Comparison of ENCODE assay signal across 10 cellular contexts in genomic region chr10:109996766-109997171, GRCh38. TPM values are rescaled to one million over a fixed set of nuclear protein-coding genes. Genes with fewer than 3 reads are reported as not detected.
DNase-seq lines count a peak whose midpoint lies in the region; ATAC-seq, FAIRE-seq and TF ChIP-seq lines count a peak whose summit lies in the region.
"Had no signal": no experiment of that assay in that cellular context is flagged by ENCODE, and none has a peak within 500 bp of the region (broad histone marks: within the 10 kb centered on the region; RNA-seq: fewer than 3 reads in every experiment).

No MANE protein-coding gene starts in this region.

- H3K4me3 Mint-ChIP-seq in Caco-2 (ENCODE audit: unreplicated experiment) (peak overlapping the region; percentile 73), glutamatergic neuron (ENCODE audit: unreplicated experiment) (no peak overlapping the region)
- H3K4me3 Mint-ChIP-seq in activated CD4-positive, alpha-beta T cell treated with anti-CD3 and anti-CD28 coated beads, Interleukin-2, amount 10 ng/mL, durations not matched to agents 24 days and 14 days = no peak overlapping the region
- H3K4me3 Mint-ChIP-seq: central memory CD8-positive, alpha-beta T cell had no signal

- intact Hi-C loops in Caco-2 (cut with micrococcal nuclease; ENCODE audit: unreplicated experiment) = loop anchor here (10.0 kb wide), 1 partner anchor 1402 kb away; no protein-coding TSS in a partner anchor
- intact Hi-C loops in activated CD4-positive, alpha-beta T cell treated with anti-CD3 and anti-CD28 coated beads, Interleukin-2, amount 10 ng/mL, durations not matched to agents 24 days and 14 days (cut with micrococcal nuclease) = loop anchor here (5.0 kb wide), 1 partner anchor 64 kb away; no protein-coding TSS in a partner anchor

- H3K4me1 ChIP-seq in Caco-2 (peaks cover 95% of the 10 kb centered on the region), hepatocyte (ENCODE audit: insufficient read depth) (peaks cover 45% of the 10 kb centered on the region)

- no peaks in the 10 kb centered on the region for H3K9me2 ChIP-seq in hepatocyte (replicated peaks; ENCODE audit: insufficient read depth)

- H3K36me3 ChIP-seq in Caco-2 (ENCODE audit: control insufficient read depth, insufficient read depth, low read length) (no peaks in the 10 kb centered on the region), hepatocyte (replicated peaks; ENCODE audit: insufficient read depth, low read depth) (no peaks in the 10 kb centered on the region)

- H3K27me3 Mint-ChIP-seq in Caco-2 (ENCODE audit: insufficient read depth, unreplicated experiment) (no peaks in the 10 kb centered on the region), glutamatergic neuron (ENCODE audit: unreplicated experiment) (peaks cover 5% of the 10 kb centered on the region)
- peaks cover 4% of the 10 kb centered on the region for H3K27me3 Mint-ChIP-seq in activated CD4-positive, alpha-beta T cell treated with anti-CD3 and anti-CD28 coated beads, Interleukin-2, amount 10 ng/mL, durations not matched to agents 24 days and 14 days
- H3K27me3 Mint-ChIP-seq: central memory CD8-positive, alpha-beta T cell had no signal

- 46% methylated on average over 3 of the region's 3 CpGs for WGBS in hepatocyte (ENCODE audit: low lambda C conversion rate, missing lambda C conversion rate)

- H3K9me3 ChIP-seq in Caco-2 (peaks cover 4% of the 10 kb centered on the region), hepatocyte (ENCODE audit: low read depth) (no peaks in the 10 kb centered on the region)

- TF ChIP-seq CTCF in Caco-2 (IDR thresholded peaks at IDR 0.05; ENCODE audit: insufficient read depth in 1 of 2, low read depth in 1 of 2, low read length in 1 of 2, severe bottlenecking in 1 of 2, unreplicated experiment in 1 of 2) (no peak), hepatocyte (IDR thresholded peaks at IDR 0.05; ENCODE audit: poor library complexity) (no peak), glutamatergic neuron (IDR thresholded peaks at IDR 0.05; ENCODE audit: partially characterized antibody, unreplicated experiment) (no peak), D721Med (IDR thresholded peaks at IDR 0.05; ENCODE audit: insufficient read depth, missing control alignments) (no peak)

- H3K4me2 ChIP-seq in hepatocyte = peak overlapping the region; percentile 69

- POLR2A ChIA-PET in Caco-2 (lab: Charles Lee) = interaction anchor here (1.3 kb wide), 1 partner anchor 11 kb away, joined by 6 read pairs; the partner anchor contains the start of gene ADD3

- H3K27me3 ChIP-seq in Caco-2 (replicated peaks; ENCODE audit: control insufficient read depth, insufficient read depth, low read length) (no peaks in the 10 kb centered on the region), hepatocyte (no peaks in the 10 kb centered on the region)

- DNase-seq in Caco-2 (no peak), hepatocyte (ENCODE audit: low spot score) (peak; percentile 19), glutamatergic neuron (no peak), D721Med (ENCODE audit: insufficient read length, low spot score) (no peak)
- no peak for DNase-seq in activated CD4-positive, alpha-beta T cell treated with anti-CD3 and anti-CD28 coated beads, Interleukin-2, amount 10 ng/mL, durations not matched to agents 24 days and 14 days
- no peak for DNase-seq in activated CD8-positive, alpha-beta memory T cell treated with anti-CD3 and anti-CD28 coated beads, Interleukin-2, amount 50 U/mL, for 4 hours
- DNase-seq: NCI-H2107 had no signal

- peak overlapping the region; percentile 82 for H3K27ac Mint-ChIP-seq in Caco-2 (ENCODE audit: unreplicated experiment)
- no peak overlapping the region for H3K27ac Mint-ChIP-seq in glutamatergic neuron (ENCODE audit: unreplicated experiment)
- no peak overlapping the region for H3K27ac Mint-ChIP-seq in activated CD4-positive, alpha-beta T cell treated with anti-CD3 and anti-CD28 coated beads, Interleukin-2, amount 10 ng/mL, durations not matched to agents 24 days and 14 days

- no peaks in the 10 kb centered on the region for H3K9me3 Mint-ChIP-seq in Caco-2 (ENCODE audit: unreplicated experiment)
- no peaks in the 10 kb centered on the region for H3K9me3 Mint-ChIP-seq in glutamatergic neuron (ENCODE audit: unreplicated experiment)
- H3K9me3 Mint-ChIP-seq in activated CD4-positive, alpha-beta T cell treated with anti-CD3 and anti-CD28 coated beads, Interleukin-2, amount 10 ng/mL, durations not matched to agents 24 days and 14 days = peaks cover 6% of the 10 kb centered on the region
- H3K9me3 Mint-ChIP-seq: central memory CD8-positive, alpha-beta T cell had no signal

- peaks cover 37% of the 10 kb centered on the region for H3K79me2 ChIP-seq in hepatocyte

- no peaks in the 10 kb centered on the region for H3K36me3 Mint-ChIP-seq in Caco-2 (ENCODE audit: insufficient read depth, unreplicated experiment)
- no peaks in the 10 kb centered on the region for H3K36me3 Mint-ChIP-seq in glutamatergic neuron (ENCODE audit: unreplicated experiment)
- H3K36me3 Mint-ChIP-seq in activated CD4-positive, alpha-beta T cell treated with anti-CD3 and anti-CD28 coated beads, Interleukin-2, amount 10 ng/mL, durations not matched to agents 24 days and 14 days (ENCODE audit: low read depth) = no peaks in the 10 kb centered on the region

- peak overlapping the region; percentile 93 for H3K27ac ChIP-seq in hepatocyte

- H3K4me1 Mint-ChIP-seq in Caco-2 (ENCODE audit: low read depth, unreplicated experiment) (peaks cover 54% of the 10 kb centered on the region), glutamatergic neuron (ENCODE audit: low read depth, unreplicated experiment) (peaks cover 8% of the 10 kb centered on the region)
- H3K4me1 Mint-ChIP-seq in activated CD4-positive, alpha-beta T cell treated with anti-CD3 and anti-CD28 coated beads, Interleukin-2, amount 10 ng/mL, durations not matched to agents 24 days and 14 days = peaks cover 7% of the 10 kb centered on the region

- CTCF ChIA-PET in Caco-2 (lab: Charles Lee) = interaction anchor here (0.9 to 1.0 kb wide), 2 partner anchors 11 to 113 kb away, joined by 3 to 4 read pairs; partner anchors contain the start of gene ADD3

- FAIRE-seq in D721Med (lab: Jason Lieb, UNC) = no peak

- ATAC-seq in GM21526 (IDR thresholded peaks at IDR 0.05; ENCODE audit: low FRiP score, unreplicated experiment) (peak; percentile 18), HG03442 (IDR thresholded peaks at IDR 0.05; ENCODE audit: unreplicated experiment) (peak; percentile 30)

- no peaks in the 10 kb centered on the region for H4K20me1 ChIP-seq in hepatocyte (ENCODE audit: insufficient read depth, poor library complexity, severe bottlenecking)

- BruUV-seq in Caco-2 (replicated peaks; lab: Mats Ljungman, UMichigan) = no TSS peak

- peak overlapping the region; percentile 28 for H3K4me3 ChIP-seq in Caco-2 (ENCODE audit: low read depth, low read length)
- H3K4me3 ChIP-seq in hepatocyte = no peak overlapping the region

- H2AFZ ChIP-seq in hepatocyte = no peak overlapping the region

RNA-seq across cellular contexts. Expression of gene ADD3, which starts 11.0 kb away (rescaled TPM):
- total RNA-seq in Caco-2 (2022) = 236 and 264 TPM in 2 replicates
- total RNA-seq in hepatocyte = 206 and 216 TPM in 2 replicates
- 83.2 and 88.6 TPM in 2 replicates for polyA plus RNA-seq in hepatocyte
- 22.8 TPM for total RNA-seq in glutamatergic neuron (ENCODE audit: unreplicated experiment)
- total RNA-seq in activated CD4-positive, alpha-beta T cell treated with anti-CD3 and anti-CD28 coated beads, Interleukin-2, amount 10 ng/mL, durations not matched to agents 24 days and 14 days = 28.4 and 28.9 TPM in 2 replicates
